In the genomic region with DNA sequence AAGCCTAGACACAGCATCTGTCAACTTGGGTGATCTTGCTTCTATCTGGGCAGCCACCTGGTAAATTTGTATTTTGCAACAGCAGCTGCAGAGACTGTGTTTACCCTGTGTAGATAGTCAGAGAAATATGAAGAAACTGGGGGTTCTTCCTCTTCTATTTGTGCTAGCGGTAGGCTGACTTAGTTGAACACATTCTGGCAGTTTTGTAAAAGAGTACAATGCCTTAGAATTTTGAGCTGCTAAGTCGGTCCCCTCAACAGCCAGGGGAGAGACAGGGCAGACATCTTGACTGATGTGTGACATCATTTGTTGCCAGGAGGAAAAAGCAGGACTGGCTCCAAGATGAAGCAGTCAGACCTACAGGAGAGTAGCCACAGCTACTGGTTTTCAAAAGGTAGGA, we compare ENCODE assay signal across 9 cellular contexts. TPM values are rescaled to one million over a fixed set of nuclear protein-coding genes. Genes with fewer than 3 reads are reported as not detected.
DNase-seq lines count a peak whose midpoint lies in the region; ATAC-seq and TF ChIP-seq lines count a peak whose summit lies in the region.
"Had no signal": no experiment of that assay in that cellular context is flagged by ENCODE, and none has a peak within 500 bp of the region (broad histone marks: within the 10 kb centered on the region; RNA-seq: fewer than 3 reads in every experiment).

No MANE protein-coding gene starts in this region.

- 74% methylated on average over 2 of the region's 2 CpGs for WGBS in hepatocyte (ENCODE audit: low lambda C conversion rate, missing lambda C conversion rate)

- H3K4me2 ChIP-seq in hepatocyte: peak overlapping the region; percentile 39

- no peaks in the 10 kb centered on the region for H4K20me1 ChIP-seq in hepatocyte (ENCODE audit: insufficient read depth, poor library complexity, severe bottlenecking)

- no peak overlapping the region for H3K4me3 ChIP-seq in hepatocyte

- TF ChIP-seq CTCF in hepatocyte (IDR thresholded peaks at IDR 0.05; ENCODE audit: poor library complexity): no peak

- no peak overlapping the region for H2AFZ ChIP-seq in hepatocyte

- no peaks in the 10 kb centered on the region for H3K9me2 ChIP-seq in hepatocyte (replicated peaks; ENCODE audit: insufficient read depth)

- peak; percentile 57 for DNase-seq in ELR (ENCODE audit: low read depth)
- peak; percentile 61 to 81 for DNase-seq in SHP77 (lab: John Stamatoyannopoulos, UW)
- peak; percentile 56 for DNase-seq in hepatocyte (ENCODE audit: low spot score)
- DNase-seq in activated T-cell treated with anti-CD3 and anti-CD28 coated beads, Interleukin-2, amount 50 U/mL, for 48 hours: no peak
- DNase-seq in stimulated activated CD4-positive, alpha-beta T cell treated with anti-CD3 and anti-CD28 coated beads, Interleukin-4, amount 100 ng/mL, for 1 hour: no peak
- DNase-seq: natural killer cell had no signal

- ATAC-seq in HG03565 (IDR thresholded peaks at IDR 0.05; ENCODE audit: unreplicated experiment): peak; percentile 47
- ATAC-seq in HG02840 (IDR thresholded peaks at IDR 0.05; ENCODE audit: low FRiP score, unreplicated experiment): no peak
- ATAC-seq in GM18870 (IDR thresholded peaks at IDR 0.05; ENCODE audit: unreplicated experiment): no peak

- no peaks in the 10 kb centered on the region for H3K36me3 ChIP-seq in hepatocyte (replicated peaks; ENCODE audit: insufficient read depth, low read depth)

- no peaks in the 10 kb centered on the region for H3K4me1 ChIP-seq in hepatocyte (ENCODE audit: insufficient read depth)

- H3K79me2 ChIP-seq in hepatocyte: no peaks in the 10 kb centered on the region

- no peaks in the 10 kb centered on the region for H3K9me3 ChIP-seq in hepatocyte (ENCODE audit: low read depth)

- H3K27ac ChIP-seq in hepatocyte: peak overlapping the region; percentile 31

- no peaks in the 10 kb centered on the region for H3K27me3 ChIP-seq in hepatocyte

RNA-seq across cellular contexts. Expression of a gene that starts 53.7 kb away (rescaled TPM):
- under 0.01 and 0.07 TPM in 2 replicates for total RNA-seq in hepatocyte
- 0.46 and 0.52 TPM in 2 replicates for polyA plus RNA-seq in hepatocyte
- total RNA-seq: natural killer cell had no signal

Comparison
In these comparisons a context has a peak if more than half of its experiments do, and no peak if none do; other contexts are left out.
1. DNase-seq: peak in ELR (single experiment), SHP77 (2 of 2) and hepatocyte (single experiment); none in activated T-cell treated with anti-CD3 and anti-CD28 coated beads, Interleukin-2, amount 50 U/mL, for 48 hours (0 of 2) and stimulated activated CD4-positive, alpha-beta T cell treated with anti-CD3 and anti-CD28 coated beads, Interleukin-4, amount 100 ng/mL, for 1 hour (single experiment).